In genomic region chr4:71593306-71593705, GRCh38 we compare ENCODE assay signal across 20 cellular contexts.
DNase-seq lines count a peak whose midpoint lies in the region; ATAC-seq and TF ChIP-seq lines count a peak whose summit lies in the region.
"Had no signal": no experiment of that assay in that cellular context is flagged by ENCODE, and none has a peak within 500 bp of the region (broad histone marks: within the 10 kb centered on the region; RNA-seq: fewer than 3 reads in every experiment).

No MANE protein-coding gene starts in this region.

- H3K36me3 Mint-ChIP-seq in endodermal cell (ENCODE audit: low read depth): peaks cover 3% of the 10 kb centered on the region

- peaks cover 24% of the 10 kb centered on the region for H3K4me1 ChIP-seq in endodermal cell (ENCODE audit: control insufficient read depth, insufficient read depth, low read length)

- H3K27ac Mint-ChIP-seq in endodermal cell: peak overlapping the region; percentile 83
- H3K27ac Mint-ChIP-seq: B cell had no signal

- ATAC-seq in HG02642 (IDR thresholded peaks at IDR 0.05; ENCODE audit: poor library complexity, unreplicated experiment): no peak
- ATAC-seq in HG02884 (IDR thresholded peaks at IDR 0.05; ENCODE audit: unreplicated experiment): no peak
- no peak for ATAC-seq in HG02571 (IDR thresholded peaks at IDR 0.05; ENCODE audit: unreplicated experiment)
- ATAC-seq: HCT116, SK-N-SH treated with all-trans-retinoic acid at 6 μM for 48 hours had no signal

- H3K27me3 Mint-ChIP-seq in endodermal cell (ENCODE audit: insufficient read depth): no peaks in the 10 kb centered on the region
- H3K27me3 Mint-ChIP-seq: B cell had no signal

- peak overlapping the region; percentile 24 for H3K4me3 ChIP-seq in endodermal cell (ENCODE audit: low read length)

- H3K9me3 ChIP-seq in endodermal cell (ENCODE audit: control insufficient read depth, low read length): peaks cover 14% of the 10 kb centered on the region

- no peak for TF ChIP-seq CTCF in endodermal cell (conservative IDR thresholded peaks at IDR 0.05)

- DNase-seq in NCI-H510A treated with DMSO at 0.1 percent for 48 hours (lab: John Stamatoyannopoulos, UW) (peak; percentile 77), NCI-H510A (lab: John Stamatoyannopoulos, UW) (no peak), endodermal cell (no peak), iPS-NIHi11 (ENCODE audit: low spot score) (peak; percentile 11), glomerular visceral epithelial cell (ENCODE audit: extremely low spot score) (no peak)
- DNase-seq: DMS79 treated with DMSO at 0.1 percent for 48 hours, MV-4-11, NCI-H1436, NCI-H2029, NCI-H446, NCI-H774, SIG-M5 had no signal

- H3K27me3 ChIP-seq in endodermal cell (ENCODE audit: control insufficient read depth, insufficient read depth, low read length, poor library complexity, severe bottlenecking): no peaks in the 10 kb centered on the region

- no peak overlapping the region for H3K4me3 Mint-ChIP-seq in endodermal cell
- H3K4me3 Mint-ChIP-seq: B cell had no signal

- peaks cover 8% of the 10 kb centered on the region for H3K9me3 Mint-ChIP-seq in endodermal cell

- no peak overlapping the region for H3K27ac ChIP-seq in endodermal cell (ENCODE audit: low read depth, low read length)
- H3K27ac ChIP-seq: KMS-11, RWPE1 had no signal

- peaks cover 29% of the 10 kb centered on the region for H3K4me1 Mint-ChIP-seq in endodermal cell
- H3K4me1 Mint-ChIP-seq: B cell had no signal

- no peaks in the 10 kb centered on the region for H3K36me3 ChIP-seq in endodermal cell (ENCODE audit: control insufficient read depth, insufficient read depth, low read length)

- H3K9ac ChIP-seq in endodermal cell (ENCODE audit: extremely low read depth, low read length, poor library complexity, severe bottlenecking): no peak overlapping the region
- H3K9ac ChIP-seq: KMS-11 had no signal

Comparison
In these comparisons a context has a peak if more than half of its experiments do, and no peak if none do; other contexts are left out.
1. DNase-seq: peak in NCI-H510A treated with DMSO at 0.1 percent for 48 hours (single experiment) and iPS-NIHi11 (single experiment); none in NCI-H510A (single experiment), endodermal cell (single experiment) and glomerular visceral epithelial cell (single experiment).